Comparison of ENCODE assay signal across 13 cellular contexts in the genomic region with DNA sequence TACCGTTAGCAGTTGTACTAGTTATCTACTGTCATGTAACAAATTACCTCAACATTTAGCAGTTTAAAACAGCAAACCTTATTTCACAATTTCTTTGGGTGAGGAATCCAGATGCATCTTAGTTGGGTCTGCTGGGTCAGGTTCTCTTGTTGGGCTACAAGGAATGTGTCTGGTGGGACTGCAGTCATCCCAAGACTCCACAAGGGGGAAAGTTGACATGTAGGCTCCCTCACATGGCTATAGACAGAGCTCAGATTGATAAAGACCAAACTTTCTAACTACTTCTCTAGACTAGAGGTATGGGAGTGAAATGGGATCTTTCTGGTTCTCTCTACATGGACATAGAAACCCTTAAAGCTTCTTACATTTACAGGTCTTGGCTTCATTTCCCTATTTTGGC.
"Had no signal": no experiment of that assay in that cellular context is flagged by ENCODE, and none has a peak within 500 bp of the region (broad histone marks: within the 10 kb centered on the region; RNA-seq: fewer than 3 reads in every experiment).

No MANE protein-coding gene starts in this region.

- H3K27ac ChIP-seq: foreskin keratinocyte, left ventricle myocardium inferior, sigmoid colon, transverse colon had no signal

- H3K9me3 ChIP-seq: transverse colon had no signal

- DNase-seq: activated naive CD4-positive, alpha-beta T cell treated with Interleukin-2 at 50 U/mL for 16 hours; foreskin keratinocyte; left ventricle myocardium inferior; sigmoid colon; stimulated activated CD4-positive, alpha-beta T cell treated with anti-CD3 and anti-CD28 coated beads, Interleukin-2, amount 100 ng/mL, for 24 hours; stimulated activated naive CD4-positive, alpha-beta T cell; substantia nigra; T-helper 9 cell; transverse colon had no signal

- ATAC-seq: foreskin keratinocyte had no signal

- H3K4me3 ChIP-seq: left ventricle myocardium inferior, sigmoid colon, transverse colon had no signal

- H3K4me1 ChIP-seq: foreskin keratinocyte, left ventricle myocardium inferior, sigmoid colon, transverse colon had no signal

- H3K27me3 ChIP-seq: foreskin keratinocyte, sigmoid colon, transverse colon had no signal

- FAIRE-seq: astrocyte, colon, endothelial cell of umbilical vein, keratinocyte had no signal

- H3K36me3 ChIP-seq: left ventricle myocardium inferior, sigmoid colon, transverse colon had no signal
